In genomic region chr18:78833833-78834232, GRCh38 we compare ENCODE assay signal across 24 cellular contexts.
DNase-seq lines count a peak whose midpoint lies in the region; ATAC-seq, FAIRE-seq and TF ChIP-seq lines count a peak whose summit lies in the region.
"Had no signal": no experiment of that assay in that cellular context is flagged by ENCODE, and none has a peak within 500 bp of the region (broad histone marks: within the 10 kb centered on the region; RNA-seq: fewer than 3 reads in every experiment).

No MANE protein-coding gene starts in this region.

- H4K20me1 ChIP-seq in K562 (replicated peaks; ENCODE audit: control insufficient read depth, insufficient read depth, low read length): no peaks in the 10 kb centered on the region
- H4K20me1 ChIP-seq: BLaER1 had no signal

- H3K4ac ChIP-seq in neuronal stem cell (ENCODE audit: low read length): no peak overlapping the region

- no peaks in the 10 kb centered on the region for H3K36me3 ChIP-seq in HEK293 (ENCODE audit: control insufficient read depth in 2 of 2, insufficient read depth in 1 of 2, low read length in 2 of 2)
- no peaks in the 10 kb centered on the region for H3K36me3 ChIP-seq in K562 (ENCODE audit: control insufficient read depth, insufficient read depth, low read length)
- no peaks in the 10 kb centered on the region for H3K36me3 ChIP-seq in neuronal stem cell (replicated peaks in 1 of 2; ENCODE audit: control insufficient read depth in 2 of 2, insufficient read depth in 2 of 2, low read length in 2 of 2)
- H3K36me3 ChIP-seq: BE2C, BLaER1 had no signal

- no peaks in the 10 kb centered on the region for H3K4me1 Mint-ChIP-seq in effector memory CD8-positive, alpha-beta T cell (ENCODE audit: low read depth in 2 of 2)
- H3K4me1 Mint-ChIP-seq: CD14-positive monocyte; CD4-positive, alpha-beta memory T cell; CD8-positive, alpha-beta memory T cell had no signal

- intact Hi-C loops in K562 (cut with micrococcal nuclease): no loop called here

- no peak for TF ChIP-seq EP300 in K562 (IDR thresholded peaks at IDR 0.05; ENCODE audit: low read length)

- no peak overlapping the region for H2BK15ac ChIP-seq in neuronal stem cell (ENCODE audit: low read length)

- H3K4me3 Mint-ChIP-seq in effector memory CD8-positive, alpha-beta T cell: no peak overlapping the region
- H3K4me3 Mint-ChIP-seq: CD14-positive monocyte; CD4-positive, alpha-beta memory T cell; CD4-positive, CD25-positive, alpha-beta regulatory T cell; CD8-positive, alpha-beta memory T cell had no signal

- CTCF ChIA-PET in HEK293 (lab: Yijun Ruan, JAX) (no interaction called here), K562 (lab: Yijun Ruan, JAX; ENCODE audit: low intra/inter-chr PET ratio) (no interaction called here)

- H3K14ac ChIP-seq in neuronal stem cell (ENCODE audit: low read length): no peak overlapping the region

- no peaks in the 10 kb centered on the region for H3K79me1 ChIP-seq in neuronal stem cell (ENCODE audit: low read depth, low read length)

- WGBS in K562 (ENCODE audit: insufficient coverage, low coverage, missing lambda C conversion rate): 0% methylated on average over 11 of the region's 11 CpGs
- WGBS in neuronal stem cell (ENCODE audit: extremely low coverage in 2 of 2, insufficient read length in 2 of 2, insufficient replicate concordance in 1 of 2), 2 donors: no CpG with 5 or more reads among the region's 11 CpGs

- no peak for ATAC-seq in K562
- no peak for ATAC-seq in effector memory CD8-positive, alpha-beta T cell (replicated peaks)

- no peak for TF ChIP-seq POLR2A in K562 (conservative IDR thresholded peaks at IDR 0.05)

- H3K4me2 ChIP-seq in K562 (ENCODE audit: insufficient read depth, low read length): no peak overlapping the region
- no peak overlapping the region for H3K4me2 ChIP-seq in neuronal stem cell (ENCODE audit: insufficient read depth, low read length, poor library complexity, severe bottlenecking)
- H3K4me2 ChIP-seq: BLaER1 had no signal

- peak overlapping the region; percentile 18 for H2AK5ac ChIP-seq in neuronal stem cell (ENCODE audit: low read depth, low read length)

- no peak for DNase-seq in K562 (ENCODE audit: extremely low read depth in 1 of 4, low spot score in 3 of 4)
- no peak for DNase-seq in neuronal stem cell (ENCODE audit: low spot score)
- DNase-seq in COLO829 (ENCODE audit: low spot score): no peak
- no peak for DNase-seq in medulla oblongata (ENCODE audit: extremely low spot score)
- DNase-seq in effector memory CD8-positive, alpha-beta T cell: no peak
- DNase-seq: 8988T; ACHN; BE2C; C1 segment of cervical spinal cord; Caco-2; Calu3; CD4-positive, alpha-beta memory T cell; CD4-positive, CD25-positive, alpha-beta regulatory T cell; CD8-positive, alpha-beta memory T cell; DMS79 treated with DMSO at 0.1 percent for 48 hours; GF-D8 had no signal

- no peaks in the 10 kb centered on the region for H3K36me3 Mint-ChIP-seq in effector memory CD8-positive, alpha-beta T cell (ENCODE audit: insufficient read depth)
- H3K36me3 Mint-ChIP-seq: CD14-positive monocyte; CD4-positive, alpha-beta memory T cell; CD4-positive, CD25-positive, alpha-beta regulatory T cell had no signal

- H2AFZ ChIP-seq in K562 (ENCODE audit: low read depth, low read length) (no peak overlapping the region), neuronal stem cell (ENCODE audit: low read length) (no peak overlapping the region)

- H3K79me2 ChIP-seq in K562 (ENCODE audit: control insufficient read depth, insufficient read depth, low read length): no peaks in the 10 kb centered on the region

- POLR2A ChIA-PET in HEK293 (lab: Yijun Ruan, JAX): no interaction called here
- POLR2A ChIA-PET in K562 (lab: Yijun Ruan, JAX): no interaction called here

- H3K4me3 ChIP-seq in HEK293 (ENCODE audit: low read depth, low read length) (no peak overlapping the region), K562 (no peak overlapping the region), neuronal stem cell (ENCODE audit: low read length in 2 of 2) (no peak overlapping the region)
- H3K4me3 ChIP-seq: BLaER1 had no signal

- H3K9me1 ChIP-seq in K562 (ENCODE audit: control insufficient read depth, insufficient read depth, low read length): no peaks in the 10 kb centered on the region

- no peak overlapping the region for H3K27ac Mint-ChIP-seq in effector memory CD8-positive, alpha-beta T cell
- H3K27ac Mint-ChIP-seq: CD14-positive monocyte; CD4-positive, alpha-beta memory T cell; CD4-positive, CD25-positive, alpha-beta regulatory T cell; CD8-positive, alpha-beta memory T cell had no signal

- H3K27me3 ChIP-seq in K562 (ENCODE audit: control insufficient read depth in 2 of 2, insufficient read depth in 2 of 2, low read length in 2 of 2): peaks cover 3 to 19% of the 10 kb centered on the region in 2 experiments; a peak in 3 of 5 replicates
- no peaks in the 10 kb centered on the region for H3K27me3 ChIP-seq in neuronal stem cell (ENCODE audit: control insufficient read depth in 3 of 3, insufficient read depth in 3 of 3, low read depth in 1 of 3, low read length in 3 of 3)
- H3K27me3 ChIP-seq: BLaER1 had no signal

- no peak overlapping the region for H4K91ac ChIP-seq in neuronal stem cell (ENCODE audit: low read depth, low read length, poor library complexity)

- H3K9me3 ChIP-seq in HEK293 (ENCODE audit: control insufficient read depth, insufficient read depth, low read depth, low read length): no peaks in the 10 kb centered on the region
- no peaks in the 10 kb centered on the region for H3K9me3 ChIP-seq in K562 (replicated peaks; ENCODE audit: control insufficient read depth, insufficient read depth, low read depth, low read length)
- peaks cover 0 to 3% of the 10 kb centered on the region in 2 donors for H3K9me3 ChIP-seq in neuronal stem cell (replicated peaks in 1 of 2; ENCODE audit: control insufficient read depth in 2 of 2, insufficient read depth in 1 of 2, low read depth in 1 of 2, low read length in 2 of 2)
- H3K9me3 ChIP-seq: BE2C, BLaER1, Caco-2 had no signal

- no peak for TF ChIP-seq CTCF in HEK293 (tag by site-specific recombination; IDR thresholded peaks at IDR 0.05)
- no peak for TF ChIP-seq CTCF in K562 (IDR thresholded peaks at IDR 0.05 in 2 of 3, conservative IDR thresholded peaks at IDR 0.05 in 1 of 3; ENCODE audit: insufficient read depth in 2 of 3, low read depth in 1 of 3, low read length in 3 of 3)

- H3K23ac ChIP-seq in neuronal stem cell (ENCODE audit: low read depth, low read length, poor library complexity): no peak overlapping the region

- H3K27me3 Mint-ChIP-seq in effector memory CD8-positive, alpha-beta T cell: peaks cover 9 to 25% of the 10 kb centered on the region in 2 donors

- H3K18ac ChIP-seq in neuronal stem cell (ENCODE audit: low read length): no peak overlapping the region

- H2BK120ac ChIP-seq in neuronal stem cell (ENCODE audit: low read depth, low read length): peak overlapping the region; percentile 78

- in situ Hi-C loops in K562 (cut with MboI): no loop called here

- no TSS peak for BruUV-seq in K562 (replicated peaks; lab: Mats Ljungman, UMichigan)

- H4K8ac ChIP-seq in neuronal stem cell (ENCODE audit: low read depth, low read length): no peak overlapping the region

- no peak for FAIRE-seq in K562 (lab: Jason Lieb, UNC)
- FAIRE-seq: A204.1, D721Med, G401.6, GM12891, GM19239 had no signal

- H3K27ac ChIP-seq in HEK293 (ENCODE audit: extremely low read depth, low read depth, low read length): no peak overlapping the region
- H3K27ac ChIP-seq in K562 (ENCODE audit: extremely low read depth, low read depth, low read length): no peak overlapping the region
- H3K27ac ChIP-seq in neuronal stem cell (replicated peaks; ENCODE audit: low read length): no peak overlapping the region
- H3K27ac ChIP-seq: BLaER1 had no signal

- H2BK12ac ChIP-seq in neuronal stem cell (ENCODE audit: low read length): no peak overlapping the region

- H3K9me3 Mint-ChIP-seq in effector memory CD8-positive, alpha-beta T cell: peaks cover 0 to 1% of the 10 kb centered on the region in 2 donors

- H3K4me1 ChIP-seq in HEK293 (ENCODE audit: control insufficient read depth, insufficient read depth, low read length) (no peaks in the 10 kb centered on the region), K562 (replicated peaks in 1 of 2; ENCODE audit: control insufficient read depth in 2 of 2, insufficient read depth in 2 of 2, low read length in 2 of 2) (no peaks in the 10 kb centered on the region), neuronal stem cell (ENCODE audit: control insufficient read depth in 2 of 2, insufficient read depth in 1 of 2, low read depth in 1 of 2, low read length in 2 of 2) (peaks cover 0 to 3% of the 10 kb centered on the region in 2 donors)
- H3K4me1 ChIP-seq: BE2C, BLaER1, Caco-2 had no signal

- no peak overlapping the region for H3K9ac ChIP-seq in K562 (ENCODE audit: insufficient read depth in 1 of 2, low read depth in 2 of 2, low read length in 2 of 2)
- H3K9ac ChIP-seq in neuronal stem cell (ENCODE audit: low read depth, low read length, poor library complexity): no peak overlapping the region
- H3K9ac ChIP-seq: BLaER1 had no signal

- TF ChIP-seq RAD21 in K562 (CRISPR knock-in tag; conservative IDR thresholded peaks at IDR 0.05 in 1 of 2, IDR thresholded peaks at IDR 0.05 in 1 of 2): no peak

- H2BK5ac ChIP-seq in neuronal stem cell (ENCODE audit: low read length): no peak overlapping the region

TF ChIP-seq in HEK293, 187 proteins besides CTCF, POLR2A, EP300 and RAD21 (continues in another document):
- TF ChIP-seq ZNF10 (tag by site-specific recombination; IDR thresholded peaks at IDR 0.05): peak; percentile 83

TF ChIP-seq in K562, 482 proteins besides CTCF, POLR2A, EP300 and RAD21 (continues in another document):
- TF ChIP-seq DPF2 (IDR thresholded peaks at IDR 0.05) (no peak), CREB5 (CRISPR knock-in tag; IDR thresholded peaks at IDR 0.05) (no peak)
